In the genomic region with DNA sequence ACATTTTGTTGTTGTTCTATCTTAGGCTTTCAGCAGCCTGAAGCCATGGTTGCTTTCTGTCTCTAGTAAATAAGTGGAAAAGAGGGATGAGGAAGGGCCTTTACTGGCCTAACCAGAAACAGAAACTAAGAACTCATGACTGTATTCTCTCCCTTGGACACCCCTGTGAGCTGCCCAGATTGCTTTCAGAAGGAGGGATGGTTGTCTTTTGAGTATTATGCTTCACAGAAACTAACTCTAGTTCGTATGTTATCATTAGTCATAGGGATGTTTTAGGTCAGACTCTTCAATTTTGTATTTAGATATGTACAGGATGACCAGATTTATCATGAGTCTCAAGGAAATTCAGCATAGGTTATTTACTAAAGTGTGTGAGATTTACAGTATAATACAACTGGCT, we compare ENCODE assay signal across 24 cellular contexts. TPM values are rescaled to one million over a fixed set of nuclear protein-coding genes. Genes with fewer than 3 reads are reported as not detected.
DNase-seq lines count a peak whose midpoint lies in the region; ATAC-seq and TF ChIP-seq lines count a peak whose summit lies in the region.
"Had no signal": no experiment of that assay in that cellular context is flagged by ENCODE, and none has a peak within 500 bp of the region (broad histone marks: within the 10 kb centered on the region; RNA-seq: fewer than 3 reads in every experiment).

No MANE protein-coding gene starts in this region.

- peaks cover 40% of the 10 kb centered on the region for H3K36me3 ChIP-seq in osteoblast (ENCODE audit: insufficient read depth, low read length)
- no peaks in the 10 kb centered on the region for H3K36me3 ChIP-seq in prostate gland

- 90% methylated on average over 1 of the region's 1 CpG for WGBS in prostate gland

- H3K4me1 Mint-ChIP-seq in activated CD4-positive, alpha-beta T cell treated with anti-CD3 and anti-CD28 coated beads, Interleukin-2, amount 10 ng/mL, durations not matched to agents 24 days and 14 days = peaks cover 22% of the 10 kb centered on the region
- H3K4me1 Mint-ChIP-seq: H9 had no signal

- no peaks in the 10 kb centered on the region for H4K20me1 ChIP-seq in osteoblast (ENCODE audit: insufficient read depth, low read length)

- H3K27me3 ChIP-seq in osteoblast (ENCODE audit: insufficient read depth, low read length) = no peaks in the 10 kb centered on the region
- H3K27me3 ChIP-seq in prostate gland (replicated peaks; ENCODE audit: insufficient read depth) = no peaks in the 10 kb centered on the region
- H3K27me3 ChIP-seq: SJSA1 had no signal

- no peak overlapping the region for H3K4me3 ChIP-seq in osteoblast (ENCODE audit: insufficient read depth, low read length)
- no peak overlapping the region for H3K4me3 ChIP-seq in prostate gland
- H3K4me3 ChIP-seq: lower lobe of right lung, SJSA1, skin epidermis had no signal

- TF ChIP-seq CTCF in osteoblast (IDR thresholded peaks at IDR 0.05; ENCODE audit: extremely low read depth, low read depth, low read length) (no peak), prostate gland (IDR thresholded peaks at IDR 0.05) (no peak)

- ATAC-seq in GM21723 (IDR thresholded peaks at IDR 0.05; ENCODE audit: unreplicated experiment) (peak; percentile 61), HG03442 (IDR thresholded peaks at IDR 0.05; ENCODE audit: unreplicated experiment) (peak; percentile 79)
- ATAC-seq: lower lobe of right lung had no signal

- no peaks in the 10 kb centered on the region for H3K9me3 Mint-ChIP-seq in activated CD4-positive, alpha-beta T cell treated with anti-CD3 and anti-CD28 coated beads, Interleukin-2, amount 10 ng/mL, durations not matched to agents 24 days and 14 days
- H3K9me3 Mint-ChIP-seq: H9, naive B cell, type B pancreatic cell had no signal

- DNase-seq in activated CD4-positive, alpha-beta T cell treated with anti-CD3 and anti-CD28 coated beads, Interleukin-2, amount 10 ng/mL, durations not matched to agents 24 days and 14 days = no peak
- DNase-seq in activated CD4-positive, alpha-beta T cell treated with anti-CD3 and anti-CD28 coated beads for 4 hours = no peak
- DNase-seq in osteoblast (ENCODE audit: insufficient read length, low spot score, missing footprints) (peak; percentile 35), islet precursor cell (no peak), globus pallidus (ENCODE audit: low spot score) (no peak), prostate gland (ENCODE audit: low spot score) (no peak)
- DNase-seq: 8988T; activated T-cell treated with anti-CD3 and anti-CD28 coated beads, Interleukin-2, amount 50 U/mL, for 1 hour; amygdala; DND-41; foreskin melanocyte; H9; lower lobe of right lung; naive B cell; NCI-H1105; OCI-M1; T-helper 9 cell had no signal

- intact Hi-C loops in activated CD4-positive, alpha-beta T cell treated with anti-CD3 and anti-CD28 coated beads, Interleukin-2, amount 10 ng/mL, durations not matched to agents 24 days and 14 days (cut with micrococcal nuclease) = loop anchor here (2.0 kb wide), 1 partner anchor 16 kb away; no protein-coding TSS in a partner anchor
- intact Hi-C loops in prostate gland (cut with DNase I) = no loop called here

- H3K36me3 Mint-ChIP-seq in activated CD4-positive, alpha-beta T cell treated with anti-CD3 and anti-CD28 coated beads, Interleukin-2, amount 10 ng/mL, durations not matched to agents 24 days and 14 days (ENCODE audit: low read depth) = peaks cover 61% of the 10 kb centered on the region

- H3K9me3 ChIP-seq in osteoblast (ENCODE audit: low read depth, low read length) (no peaks in the 10 kb centered on the region), prostate gland (no peaks in the 10 kb centered on the region)
- H3K9me3 ChIP-seq: lower lobe of right lung, SJSA1 had no signal

- H3K4me1 ChIP-seq in osteoblast (ENCODE audit: insufficient read depth, low read length) (no peaks in the 10 kb centered on the region), prostate gland (replicated peaks) (no peaks in the 10 kb centered on the region)
- H3K4me1 ChIP-seq: lower lobe of right lung, parathyroid adenoma, SJSA1 had no signal

- TF ChIP-seq POLR2A in prostate gland (IDR thresholded peaks at IDR 0.05) = no peak

- no peak overlapping the region for H3K4me3 Mint-ChIP-seq in activated CD4-positive, alpha-beta T cell treated with anti-CD3 and anti-CD28 coated beads, Interleukin-2, amount 10 ng/mL, durations not matched to agents 24 days and 14 days
- H3K4me3 Mint-ChIP-seq: H9, naive B cell, type B pancreatic cell had no signal

- peak overlapping the region; percentile 41 for H3K27ac Mint-ChIP-seq in activated CD4-positive, alpha-beta T cell treated with anti-CD3 and anti-CD28 coated beads, Interleukin-2, amount 10 ng/mL, durations not matched to agents 24 days and 14 days
- H3K27ac Mint-ChIP-seq: H9, type B pancreatic cell had no signal

- H3K27ac ChIP-seq in osteoblast (ENCODE audit: low read depth, low read length) = peak overlapping the region; percentile 9
- no peak overlapping the region for H3K27ac ChIP-seq in prostate gland
- H3K27ac ChIP-seq: C4-2B, lower lobe of right lung, parathyroid adenoma, SJSA1, skin epidermis had no signal

- no peak overlapping the region for H3K4me2 ChIP-seq in osteoblast (ENCODE audit: insufficient read depth, low read length)

- H3K79me2 ChIP-seq in osteoblast (ENCODE audit: insufficient read depth, low read length) = peaks cover 14% of the 10 kb centered on the region
- H3K79me2 ChIP-seq: parathyroid adenoma had no signal

- H3K27me3 Mint-ChIP-seq in activated CD4-positive, alpha-beta T cell treated with anti-CD3 and anti-CD28 coated beads, Interleukin-2, amount 10 ng/mL, durations not matched to agents 24 days and 14 days = no peaks in the 10 kb centered on the region
- H3K27me3 Mint-ChIP-seq: naive B cell, type B pancreatic cell had no signal

- peak overlapping the region; percentile 10 for H2AFZ ChIP-seq in osteoblast (ENCODE audit: low read length)
- H2AFZ ChIP-seq: parathyroid adenoma had no signal

RNA-seq across cellular contexts. Expression of a gene that starts 17.5 kb away (rescaled TPM):
- total RNA-seq in activated CD4-positive, alpha-beta T cell treated with anti-CD3 and anti-CD28 coated beads, Interleukin-2, amount 10 ng/mL, durations not matched to agents 24 days and 14 days = 17.3 and 18.1 TPM in 2 replicates
- total RNA-seq in osteoblast (3.8 and 4.3 TPM in 2 replicates), prostate gland (1 to 10 TPM; 3.7 to 6.5 TPM)

RNA-seq across cellular contexts. Expression of a gene that starts 17.8 kb away (rescaled TPM):
- total RNA-seq in activated CD4-positive, alpha-beta T cell treated with anti-CD3 and anti-CD28 coated beads, Interleukin-2, amount 10 ng/mL, durations not matched to agents 24 days and 14 days = 24.1 and 24.4 TPM in 2 replicates
- total RNA-seq in osteoblast (8.3 and 10.0 TPM in 2 replicates), prostate gland (1 to 10 TPM; 2.8 to 5.4 TPM)

RNA-seq across cellular contexts. Expression of a gene that starts 36.4 kb away (rescaled TPM):
- 52.1 and 55.6 TPM in 2 replicates for total RNA-seq in activated CD4-positive, alpha-beta T cell treated with anti-CD3 and anti-CD28 coated beads, Interleukin-2, amount 10 ng/mL, durations not matched to agents 24 days and 14 days
- 33.9 and 38.4 TPM in 2 replicates for total RNA-seq in osteoblast
- total RNA-seq in prostate gland = 10 to 100 TPM; 21.1 to 29.5 TPM

RNA-seq across cellular contexts. Expression of a gene that starts 36.7 kb away (rescaled TPM):
- 25.0 and 33.7 TPM in 2 replicates for total RNA-seq in activated CD4-positive, alpha-beta T cell treated with anti-CD3 and anti-CD28 coated beads, Interleukin-2, amount 10 ng/mL, durations not matched to agents 24 days and 14 days
- total RNA-seq in osteoblast = 16.5 and 19.9 TPM in 2 replicates
- 10 to 100 TPM; 19.9 to 24.9 TPM for total RNA-seq in prostate gland
